1 cellular context compared by ENCODE assay signal in the genomic region with DNA sequence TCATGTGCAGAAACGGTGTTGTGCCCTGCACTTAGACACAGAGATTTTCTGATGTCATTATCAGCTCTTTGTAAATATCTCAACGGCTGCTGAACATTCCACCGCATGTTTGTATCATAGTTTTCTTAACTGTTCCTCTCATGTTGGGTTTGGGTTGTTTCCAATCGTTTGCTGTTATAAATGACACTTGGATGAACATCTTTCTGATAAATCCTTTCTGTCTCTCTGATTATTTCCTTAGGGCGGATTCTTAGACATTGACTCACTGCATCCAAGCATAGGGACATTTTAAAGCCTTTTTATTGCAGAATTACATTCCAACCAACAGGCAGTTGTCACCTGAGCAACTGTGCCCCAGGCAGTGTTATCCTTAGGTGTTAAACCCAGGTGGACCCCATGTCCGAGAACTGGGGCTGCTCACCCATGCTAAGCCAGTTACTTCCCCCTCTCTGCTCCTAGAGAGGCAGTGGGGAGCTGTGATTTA.
TF ChIP-seq lines count a peak whose summit lies in the region.

No MANE protein-coding gene starts in this region.

TF ChIP-seq in IMR-90, 13 proteins besides CTCF, POLR2A, EP300 and RAD21:
- TF ChIP-seq BHLHE40 (IDR thresholded peaks at IDR 0.05; ENCODE audit: low read depth, low read length): peak; percentile 72
- no peak for TF ChIP-seq MAFK (IDR thresholded peaks at IDR 0.05; ENCODE audit: low read depth, low read length)
- no peak for TF ChIP-seq RFX5 (IDR thresholded peaks at IDR 0.05; ENCODE audit: low read depth, low read length)
- peak; percentile 57; the same call in 1 of the 2 replicates for TF ChIP-seq FOS (IDR thresholded peaks at IDR 0.05; ENCODE audit: low read depth, low read length)
- TF ChIP-seq CHD1 (IDR thresholded peaks at IDR 0.05; ENCODE audit: low read depth, low read length): no peak
- TF ChIP-seq MXI1 (IDR thresholded peaks at IDR 0.05; ENCODE audit: borderline replicate concordance, low read depth, low read length): peak; percentile 42; the same call in 1 of the 2 replicates
- TF ChIP-seq USF2 (IDR thresholded peaks at IDR 0.05; ENCODE audit: low read depth, low read length): no peak
- no peak for TF ChIP-seq SMC3 (IDR thresholded peaks at IDR 0.05; ENCODE audit: low read depth, low read length)
- peak; percentile 61 for TF ChIP-seq RCOR1 (IDR thresholded peaks at IDR 0.05; ENCODE audit: insufficient replicate concordance, low read length)
- peak; percentile 18; the same call in 1 of the 2 replicates for TF ChIP-seq CEBPB (IDR thresholded peaks at IDR 0.05; ENCODE audit: low read depth, low read length)
- no peak for TF ChIP-seq NFE2L2 (IDR thresholded peaks at IDR 0.05; ENCODE audit: low read depth, low read length)
- no peak for TF ChIP-seq MAZ (IDR thresholded peaks at IDR 0.05; ENCODE audit: borderline replicate concordance, low read depth, low read length)
- TF ChIP-seq, protein P1, sequence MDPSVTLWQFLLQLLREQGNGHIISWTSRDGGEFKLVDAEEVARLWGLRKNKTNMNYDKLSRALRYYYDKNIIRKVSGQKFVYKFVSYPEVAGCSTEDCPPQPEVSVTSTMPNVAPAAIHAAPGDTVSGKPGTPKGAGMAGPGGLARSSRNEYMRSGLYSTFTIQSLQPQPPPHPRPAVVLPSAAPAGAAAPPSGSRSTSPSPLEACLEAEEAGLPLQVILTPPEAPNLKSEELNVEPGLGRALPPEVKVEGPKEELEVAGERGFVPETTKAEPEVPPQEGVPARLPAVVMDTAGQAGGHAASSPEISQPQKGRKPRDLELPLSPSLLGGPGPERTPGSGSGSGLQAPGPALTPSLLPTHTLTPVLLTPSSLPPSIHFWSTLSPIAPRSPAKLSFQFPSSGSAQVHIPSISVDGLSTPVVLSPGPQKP (IDR thresholded peaks at IDR 0.05; ENCODE audit: borderline replicate concordance, low read depth, low read length): no peak
